Comparison of ENCODE assay signal across 8 cellular contexts in genomic region chr1:26111530-26112406, GRCh38. TPM values are rescaled to one million over a fixed set of nuclear protein-coding genes. Genes with fewer than 3 reads are reported as not detected.
DNase-seq lines count a peak whose midpoint lies in the region; ATAC-seq lines count a peak whose summit lies in the region.

TSS of gene PDIK1L (plus strand) at chr1:26111824. CDS start at chr1:26114309, 2,485 bp downstream.

- peaks cover 0 to 30% (median 5%) of the 10 kb centered on the region in 3 donors for H3K36me3 Mint-ChIP-seq in CD8-positive, alpha-beta memory T cell
- peaks cover 4% of the 10 kb centered on the region for H3K36me3 Mint-ChIP-seq in memory B cell

- H3K27ac ChIP-seq in CD8-positive, alpha-beta memory T cell (ENCODE audit: low read depth, low read length): peak within 1 kb of the TSS; percentile 85

- H3K27ac Mint-ChIP-seq in CD8-positive, alpha-beta memory T cell: peak within 1 kb of the TSS; percentile 74 to 94 (median 92)
- H3K27ac Mint-ChIP-seq in memory B cell: peak within 1 kb of the TSS; percentile 82

- ATAC-seq in GM21360 (IDR thresholded peaks at IDR 0.05; ENCODE audit: unreplicated experiment): peak; percentile 69
- ATAC-seq in memory B cell (ENCODE audit: low read depth): peak; percentile 86

- POLR2A ChIA-PET in CD8-positive, alpha-beta memory T cell (lab: Charles Lee): interaction anchor here (0.7 to 1.6 kb wide), 8 partner anchors 11 to 879 kb away, joined by 3 to 24 read pairs (median 4); partner anchors contain the start of genes CEP85 and SYF2

- H3K27me3 ChIP-seq in CD8-positive, alpha-beta memory T cell (ENCODE audit: insufficient read depth, low read length, poor library complexity, severe bottlenecking): no peaks in the 10 kb centered on the region

- no peaks in the 10 kb centered on the region for H3K9me3 ChIP-seq in CD8-positive, alpha-beta memory T cell (ENCODE audit: low read length)

- no peaks in the 10 kb centered on the region for H3K27me3 Mint-ChIP-seq in CD8-positive, alpha-beta memory T cell
- no peaks in the 10 kb centered on the region for H3K27me3 Mint-ChIP-seq in memory B cell

- CTCF ChIA-PET in CD8-positive, alpha-beta memory T cell (lab: Charles Lee): interaction anchor here (1.7 to 10.0 kb wide), 3 partner anchors 15 to 58 kb away, joined by 4 to 122 read pairs (median 10); partner anchors contain the start of gene ZNF593

- DNase-seq in CD8-positive, alpha-beta memory T cell: peak; percentile 91 to 95 (median 92)
- DNase-seq in HT1080 (ENCODE audit: low read depth) (peak; percentile 91), memory B cell (ENCODE audit: low spot score in 2 of 2) (peak; percentile 90)
- DNase-seq in NK-92 treated with Interleukin-12 subunit alpha and Interleukin-12 subunit beta, amount 100 ng/mL, for 24 hours (lab: John Stamatoyannopoulos, UW): peak; percentile 86
- peak; percentile 97 for DNase-seq in activated CD8-positive, alpha-beta memory T cell treated with anti-CD3 and anti-CD28 coated beads for 24 hours
- peak; percentile 93 for DNase-seq in effector CD4-positive, alpha-beta T cell
- DNase-seq in stimulated activated CD4-positive, alpha-beta T cell treated with anti-CD3 and anti-CD28 coated beads, TNF-alpha, amount 100 ng/mL, for 48 hours (ENCODE audit: low read depth in 3 of 3): peak; percentile 88 to 93 (median 88)

- peaks cover 15% of the 10 kb centered on the region for H3K36me3 ChIP-seq in CD8-positive, alpha-beta memory T cell (ENCODE audit: insufficient read depth, low read length)

- no peaks in the 10 kb centered on the region for H3K9me3 Mint-ChIP-seq in CD8-positive, alpha-beta memory T cell
- H3K9me3 Mint-ChIP-seq in memory B cell: no peaks in the 10 kb centered on the region

- H3K4me1 ChIP-seq in CD8-positive, alpha-beta memory T cell (ENCODE audit: insufficient read depth, low read length): peaks cover 26% of the 10 kb centered on the region

- peaks cover 22 to 38% (median 36%) of the 10 kb centered on the region in 3 donors for H3K4me1 Mint-ChIP-seq in CD8-positive, alpha-beta memory T cell
- H3K4me1 Mint-ChIP-seq in memory B cell: peaks cover 13% of the 10 kb centered on the region

- H3K4me3 ChIP-seq in CD8-positive, alpha-beta memory T cell (ENCODE audit: low read length): peak within 1 kb of the TSS; percentile 89

- H3K4me3 Mint-ChIP-seq in CD8-positive, alpha-beta memory T cell: peak within 1 kb of the TSS; percentile 91 to 97 (median 93)
- peak within 1 kb of the TSS; percentile 94 for H3K4me3 Mint-ChIP-seq in memory B cell

RNA-seq across cellular contexts. Expression of gene PDIK1L, which starts in this region (rescaled TPM):
- total RNA-seq in CD8-positive, alpha-beta memory T cell: 10 to 100 TPM; 14.5 to 14.6 TPM
- 4.2 TPM for polyA plus RNA-seq in CD8-positive, alpha-beta memory T cell
- 4.0 and 4.5 TPM in 2 replicates for total RNA-seq in HT1080 (2014; rRNA removed; shearing (Covaris generic))
- 3.7 and 4.9 TPM in 2 replicates for polyA plus RNA-seq in HT1080 (2015; cell fraction: cytosol; rRNA removed)
- 4.6 and 5.1 TPM in 2 replicates for polyA plus RNA-seq in HT1080 (2015; cell fraction: nucleus; rRNA removed)

Comparison
In these comparisons a context has a peak if more than half of its experiments do, and no peak if none do; other contexts are left out.
1. Peak in every context shown above with its lines: DNase-seq, ATAC-seq, H3K4me3 ChIP-seq and H3K27ac ChIP-seq.